17 cellular contexts compared by ENCODE assay signal in genomic region chr1:80349218-80349617, GRCh38.
A peak's percentile ranks its signal among the peaks of the same experiment; 100 is the strongest.
DNase-seq lines count a peak whose midpoint lies in the region; ATAC-seq, FAIRE-seq and TF ChIP-seq lines count a peak whose summit lies in the region.
"Had no signal": no experiment of that assay in that cellular context is flagged by ENCODE, and none has a peak within 500 bp of the region (broad histone marks: within the 10 kb centered on the region; RNA-seq: fewer than 3 reads in every experiment).

No MANE protein-coding gene starts in this region.

- no peaks in the 10 kb centered on the region for H3K36me3 Mint-ChIP-seq in chondrocyte (ENCODE audit: low read depth)
- H3K36me3 Mint-ChIP-seq in nephron progenitor cell (ENCODE audit: low read depth): no peaks in the 10 kb centered on the region

- ATAC-seq in HG03342 (IDR thresholded peaks at IDR 0.05; ENCODE audit: unreplicated experiment): no peak

- H3K27me3 ChIP-seq in H7 (ENCODE audit: control insufficient read depth, insufficient read depth, low read length): no peaks in the 10 kb centered on the region

- TF ChIP-seq CTCF in chondrocyte (IDR thresholded peaks at IDR 0.05) (no peak), nephron progenitor cell (IDR thresholded peaks at IDR 0.05) (no peak), D721Med (IDR thresholded peaks at IDR 0.05; ENCODE audit: insufficient read depth, missing control alignments) (no peak)

- peak; percentile 4 for DNase-seq in H7
- peak; percentile 44 for DNase-seq in chondrocyte (ENCODE audit: low spot score)
- peak; percentile 15 for DNase-seq in iPS-NIHi11 (ENCODE audit: low spot score)
- peak; percentile 2 for DNase-seq in nephron progenitor cell
- no peak for DNase-seq in D721Med (ENCODE audit: insufficient read length, low spot score)
- no peak for DNase-seq in glomerular visceral epithelial cell (ENCODE audit: extremely low spot score)
- DNase-seq in Kasumi-1 (lab: John Stamatoyannopoulos, UW): no peak
- DNase-seq: C1 segment of cervical spinal cord; Calu3; CD4-positive, alpha-beta T cell; DMS79 had no signal

- H3K9me3 Mint-ChIP-seq in chondrocyte (ENCODE audit: low read depth) (no peaks in the 10 kb centered on the region), nephron progenitor cell (no peaks in the 10 kb centered on the region)

- no peaks in the 10 kb centered on the region for H3K4me1 Mint-ChIP-seq in chondrocyte (ENCODE audit: low read depth)
- H3K4me1 Mint-ChIP-seq in nephron progenitor cell: no peaks in the 10 kb centered on the region
- H3K4me1 Mint-ChIP-seq: B cell had no signal

- H3K27ac Mint-ChIP-seq in chondrocyte (ENCODE audit: unreplicated experiment) (no peak overlapping the region), nephron progenitor cell (no peak overlapping the region)
- H3K27ac Mint-ChIP-seq: B cell; CD4-positive, alpha-beta T cell had no signal

- H3K36me3 ChIP-seq in H7 (replicated peaks; ENCODE audit: control insufficient read depth, insufficient read depth, low read length): no peaks in the 10 kb centered on the region

- no peak overlapping the region for H3K4me3 ChIP-seq in H7 (ENCODE audit: insufficient read depth, low read depth, low read length)

- no peak for FAIRE-seq in D721Med (lab: Jason Lieb, UNC)
- FAIRE-seq: A204.1, G401.6, GM12891, H54 had no signal

- H3K4me3 Mint-ChIP-seq in chondrocyte (ENCODE audit: unreplicated experiment): no peak overlapping the region
- no peak overlapping the region for H3K4me3 Mint-ChIP-seq in nephron progenitor cell
- H3K4me3 Mint-ChIP-seq: B cell; CD4-positive, alpha-beta T cell had no signal

- H3K27me3 Mint-ChIP-seq in chondrocyte (ENCODE audit: low read depth): no peaks in the 10 kb centered on the region
- peaks cover 6% of the 10 kb centered on the region for H3K27me3 Mint-ChIP-seq in nephron progenitor cell (ENCODE audit: low read depth, poor library complexity)
- H3K27me3 Mint-ChIP-seq: B cell; CD4-positive, alpha-beta T cell had no signal

Comparison
In these comparisons a context has a peak if more than half of its experiments do, and no peak if none do; other contexts are left out.
1. DNase-seq: peak in H7 (single experiment), chondrocyte (single experiment), iPS-NIHi11 (single experiment) and nephron progenitor cell (single experiment); none in D721Med (single experiment), glomerular visceral epithelial cell (single experiment) and Kasumi-1 (0 of 2).